ENCODE assay signal across 11 cellular contexts in the genomic region with DNA sequence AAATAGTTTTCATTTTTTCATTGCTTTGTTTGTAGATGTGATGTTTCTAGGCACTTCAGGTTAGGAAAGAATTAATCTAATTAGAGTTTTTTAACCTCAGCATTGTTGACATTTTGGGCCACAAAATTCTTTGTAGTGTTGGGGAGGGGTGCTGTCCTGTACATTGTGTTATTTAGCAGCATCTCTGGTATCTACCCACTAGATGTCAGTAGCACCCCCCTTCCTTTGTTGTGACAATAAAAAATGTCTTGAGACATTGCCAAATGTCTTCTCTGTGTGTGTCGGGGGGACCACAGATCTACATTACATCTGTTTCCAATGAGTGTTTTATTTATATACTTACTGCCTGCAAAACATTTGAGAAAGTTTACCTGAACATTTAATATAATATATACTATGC. TPM values are rescaled to one million over a fixed set of nuclear protein-coding genes. Genes with fewer than 3 reads are reported as not detected.
DNase-seq lines count a peak whose midpoint lies in the region; ATAC-seq and TF ChIP-seq lines count a peak whose summit lies in the region.
"Had no signal": no experiment of that assay in that cellular context is flagged by ENCODE, and none has a peak within 500 bp of the region (broad histone marks: within the 10 kb centered on the region; RNA-seq: fewer than 3 reads in every experiment).

No MANE protein-coding gene starts in this region.

- no peaks in the 10 kb centered on the region for H3K9me2 ChIP-seq in GM23338 (ENCODE audit: insufficient read depth)

- H3K27ac ChIP-seq in GM23338 (ENCODE audit: low read depth), result no peak overlapping the region
- no peak overlapping the region for H3K27ac ChIP-seq in SK-N-MC
- H3K27ac ChIP-seq: SJSA1 had no signal

- ATAC-seq in GM23338 (peak; percentile 65; the same call in 2 of the 3 replicates), GM18868 (IDR thresholded peaks at IDR 0.05; ENCODE audit: unreplicated experiment) (no peak), GM21423 (IDR thresholded peaks at IDR 0.05; ENCODE audit: unreplicated experiment) (no peak)

- H4K20me1 ChIP-seq in GM23338 (replicated peaks; ENCODE audit: insufficient read depth), result no peaks in the 10 kb centered on the region

- H2AFZ ChIP-seq in GM23338, result no peak overlapping the region

- H3K27me3 ChIP-seq in BJ (ENCODE audit: control insufficient read depth, insufficient read depth, low read length) (no peaks in the 10 kb centered on the region), GM23338 (ENCODE audit: insufficient read depth) (no peaks in the 10 kb centered on the region)

- H3K9me3 ChIP-seq in SK-N-MC (ENCODE audit: low read depth, low read length), result no peaks in the 10 kb centered on the region
- H3K9me3 ChIP-seq: SJSA1 had no signal

- H3K9ac ChIP-seq in SK-N-MC (ENCODE audit: insufficient read length), result no peak overlapping the region

- H3K27ac Mint-ChIP-seq in GM23338, result no peak overlapping the region
- H3K27ac Mint-ChIP-seq: activated naive CD8-positive, alpha-beta T cell treated with anti-CD3 and anti-CD28 coated beads, Interleukin-2, amount 10 ng/mL, durations not matched to agents 7 days and 5 days had no signal

- CTCF ChIA-PET in BJ (lab: Yijun Ruan, JAX), result interaction anchor here (0.8 to 1.0 kb wide), 2 partner anchors 30 to 266 kb away, joined by 3 read pairs; no protein-coding TSS in a partner anchor

- peaks cover 3% of the 10 kb centered on the region for H3K27me3 Mint-ChIP-seq in GM23338 (ENCODE audit: insufficient read depth, low read depth, poor library complexity)
- H3K27me3 Mint-ChIP-seq: activated naive CD8-positive, alpha-beta T cell treated with anti-CD3 and anti-CD28 coated beads, Interleukin-2, amount 10 ng/mL, durations not matched to agents 7 days and 5 days had no signal

- no peaks in the 10 kb centered on the region for H3K4me1 ChIP-seq in GM23338 (ENCODE audit: insufficient read depth)
- H3K4me1 ChIP-seq: SJSA1 had no signal

- no peaks in the 10 kb centered on the region for H3K9me3 Mint-ChIP-seq in GM23338
- H3K9me3 Mint-ChIP-seq: activated naive CD8-positive, alpha-beta T cell treated with anti-CD3 and anti-CD28 coated beads, Interleukin-2, amount 10 ng/mL, durations not matched to agents 7 days and 5 days had no signal

- H3K4me2 ChIP-seq in GM23338, result no peak overlapping the region

- H3K4me3 ChIP-seq in BJ (ENCODE audit: low read depth, low read length) (no peak overlapping the region), GM23338 (no peak overlapping the region), SK-N-MC (no peak overlapping the region)
- H3K4me3 ChIP-seq: lung, SJSA1 had no signal

- H3K4me1 Mint-ChIP-seq in GM23338, result no peaks in the 10 kb centered on the region
- H3K4me1 Mint-ChIP-seq: activated naive CD8-positive, alpha-beta T cell treated with anti-CD3 and anti-CD28 coated beads, Interleukin-2, amount 10 ng/mL, durations not matched to agents 7 days and 5 days had no signal

- H3K36me3 Mint-ChIP-seq in GM23338 (ENCODE audit: low read depth), result no peaks in the 10 kb centered on the region
- H3K36me3 Mint-ChIP-seq: activated naive CD8-positive, alpha-beta T cell treated with anti-CD3 and anti-CD28 coated beads, Interleukin-2, amount 10 ng/mL, durations not matched to agents 7 days and 5 days had no signal

- H3K36me3 ChIP-seq in BJ (ENCODE audit: control insufficient read depth, insufficient read depth, low read length) (no peaks in the 10 kb centered on the region), GM23338 (ENCODE audit: insufficient read depth) (no peaks in the 10 kb centered on the region), SK-N-MC (ENCODE audit: insufficient read depth, low read length) (no peaks in the 10 kb centered on the region)
- H3K36me3 ChIP-seq: SJSA1 had no signal

- no peak overlapping the region for H3K4me3 Mint-ChIP-seq in GM23338
- H3K4me3 Mint-ChIP-seq: activated naive CD8-positive, alpha-beta T cell treated with anti-CD3 and anti-CD28 coated beads, Interleukin-2, amount 10 ng/mL, durations not matched to agents 7 days and 5 days had no signal

- no peaks in the 10 kb centered on the region for H3F3A ChIP-seq in GM23338 (replicated peaks; ENCODE audit: low read depth)

- no peaks in the 10 kb centered on the region for H3K79me2 ChIP-seq in GM23338 (replicated peaks; ENCODE audit: insufficient read depth)

- DNase-seq in BJ (ENCODE audit: low read depth), result no peak
- DNase-seq in GM23338 (ENCODE audit: low spot score), result peak; percentile 54
- DNase-seq in SK-N-MC (ENCODE audit: low read depth, low spot score), result peak; percentile 45
- peak; percentile 36 for DNase-seq in iris pigment epithelial cell (ENCODE audit: low read depth)
- DNase-seq in activated naive CD4-positive, alpha-beta T cell treated with anti-CD3 and anti-CD28 coated beads, Interleukin-2, amount 50 U/mL, for 16 hours, result no peak
- DNase-seq in NCI-H1930 (lab: John Stamatoyannopoulos, UW), result no peak
- DNase-seq: activated naive CD8-positive, alpha-beta T cell treated with anti-CD3 and anti-CD28 coated beads, Interleukin-2, amount 10 ng/mL, durations not matched to agents 7 days and 5 days had no signal

- POLR2A ChIA-PET in BJ (lab: Charles Lee), result no interaction called here

- TF ChIP-seq CTCF in BJ (IDR thresholded peaks at IDR 0.05; ENCODE audit: insufficient read depth, low read depth, low read length) (peak; percentile 36), GM23338 (conservative IDR thresholded peaks at IDR 0.05; ENCODE audit: low read depth in 2 of 2) (peak; percentile 61 to 69)

TF ChIP-seq in GM23338, 12 proteins besides CTCF, POLR2A, EP300 and RAD21 (continues in another document):
- TF ChIP-seq NANOG (IDR thresholded peaks at IDR 0.05; ENCODE audit: borderline replicate concordance) (no peak), JUNB (IDR thresholded peaks at IDR 0.05; ENCODE audit: unreplicated experiment) (no peak), ZNF331 (CRISPR knock-in tag; IDR thresholded peaks at IDR 0.05; ENCODE audit: low read depth) (no peak), POLR2AphosphoS5 (IDR thresholded peaks at IDR 0.05; ENCODE audit: low read depth) (no peak)
- TF ChIP-seq, protein P1, sequence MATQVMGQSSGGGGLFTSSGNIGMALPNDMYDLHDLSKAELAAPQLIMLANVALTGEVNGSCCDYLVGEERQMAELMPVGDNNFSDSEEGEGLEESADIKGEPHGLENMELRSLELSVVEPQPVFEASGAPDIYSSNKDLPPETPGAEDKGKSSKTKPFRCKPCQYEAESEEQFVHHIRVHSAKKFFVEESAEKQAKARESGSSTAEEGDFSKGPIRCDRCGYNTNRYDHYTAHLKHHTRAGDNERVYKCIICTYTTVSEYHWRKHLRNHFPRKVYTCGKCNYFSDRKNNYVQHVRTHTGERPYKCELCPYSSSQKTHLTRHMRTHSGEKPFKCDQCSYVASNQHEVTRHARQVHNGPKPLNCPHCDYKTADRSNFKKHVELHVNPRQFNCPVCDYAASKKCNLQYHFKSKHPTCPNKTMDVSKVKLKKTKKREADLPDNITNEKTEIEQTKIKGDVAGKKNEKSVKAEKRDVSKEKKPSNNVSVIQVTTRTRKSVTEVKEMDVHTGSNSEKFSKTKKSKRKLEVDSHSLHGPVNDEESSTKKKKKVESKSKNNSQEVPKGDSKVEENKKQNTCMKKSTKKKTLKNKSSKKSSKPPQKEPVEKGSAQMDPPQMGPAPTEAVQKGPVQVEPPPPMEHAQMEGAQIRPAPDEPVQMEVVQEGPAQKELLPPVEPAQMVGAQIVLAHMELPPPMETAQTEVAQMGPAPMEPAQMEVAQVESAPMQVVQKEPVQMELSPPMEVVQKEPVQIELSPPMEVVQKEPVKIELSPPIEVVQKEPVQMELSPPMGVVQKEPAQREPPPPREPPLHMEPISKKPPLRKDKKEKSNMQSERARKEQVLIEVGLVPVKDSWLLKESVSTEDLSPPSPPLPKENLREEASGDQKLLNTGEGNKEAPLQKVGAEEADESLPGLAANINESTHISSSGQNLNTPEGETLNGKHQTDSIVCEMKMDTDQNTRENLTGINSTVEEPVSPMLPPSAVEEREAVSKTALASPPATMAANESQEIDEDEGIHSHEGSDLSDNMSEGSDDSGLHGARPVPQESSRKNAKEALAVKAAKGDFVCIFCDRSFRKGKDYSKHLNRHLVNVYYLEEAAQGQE (IDR thresholded peaks at IDR 0.05; ENCODE audit: unreplicated experiment), result no peak

RNA-seq across cellular contexts. Expression of a gene that starts 45.6 kb away (rescaled TPM):
- 0.32 and 0.39 TPM in 2 replicates for polyA plus RNA-seq in BJ (2011; rRNA removed)
- polyA minus RNA-seq in BJ (2011; rRNA and poly(A)+ RNA removed), result 0.26 and 0.28 TPM in 2 replicates
- 0.16 and 0.21 TPM in 2 replicates for total RNA-seq in GM23338 (2014; rRNA removed; shearing (Covaris generic))
- 0.05 TPM in 2 replicates for polyA plus RNA-seq in GM23338 (2016; fragmentation: Nextera tagmentation; extraction: Ambion mirVana)
- total RNA-seq: activated naive CD8-positive, alpha-beta T cell treated with anti-CD3 and anti-CD28 coated beads, Interleukin-2, amount 10 ng/mL, durations not matched to agents 7 days and 5 days had no signal

Comparison
In these comparisons a context has a peak if more than half of its experiments do, and no peak if none do; other contexts are left out.
1. DNase-seq: peak in GM23338 (single experiment), SK-N-MC (single experiment) and iris pigment epithelial cell (single experiment); none in BJ (single experiment), activated naive CD4-positive, alpha-beta T cell treated with anti-CD3 and anti-CD28 coated beads, Interleukin-2, amount 50 U/mL, for 16 hours (single experiment) and NCI-H1930 (0 of 2).